In genomic region chr1:206909883-206910318, GRCh38 we compare ENCODE assay signal across 9 cellular contexts. TPM values are rescaled to one million over a fixed set of nuclear protein-coding genes. Genes with fewer than 3 reads are reported as not detected.
DNase-seq lines count a peak whose midpoint lies in the region; ATAC-seq and TF ChIP-seq lines count a peak whose summit lies in the region.
"Had no signal": no experiment of that assay in that cellular context is flagged by ENCODE, and none has a peak within 500 bp of the region (broad histone marks: within the 10 kb centered on the region; RNA-seq: fewer than 3 reads in every experiment).

No MANE protein-coding gene starts in this region.

- no CpG with 5 or more reads among the region's 14 CpGs for WGBS in H9 (ENCODE audit: extremely low coverage, insufficient read length, low lambda C conversion rate)

- H2BK12ac ChIP-seq in H9 (ENCODE audit: insufficient read length, low read depth, low read length): no peak overlapping the region

- H3K23ac ChIP-seq in H9 (ENCODE audit: insufficient read length, low read depth, low read length): no peak overlapping the region

- no peak overlapping the region for H3K9ac ChIP-seq in H9 (ENCODE audit: extremely low read depth, insufficient read length, low read length)

- TF ChIP-seq POLR2A in gastrocnemius medialis (IDR thresholded peaks at IDR 0.05): no peak

- no peaks in the 10 kb centered on the region for H3K36me3 ChIP-seq in gastrocnemius medialis

- no peaks in the 10 kb centered on the region for H3K79me1 ChIP-seq in H9 (ENCODE audit: insufficient read depth, low read depth, low read length, poor library complexity, severe bottlenecking)

- H2BK15ac ChIP-seq in H9 (ENCODE audit: low read depth, low read length): no peak overlapping the region

- no peaks in the 10 kb centered on the region for H3K79me2 ChIP-seq in H9 (ENCODE audit: insufficient read depth, low read length)

- in situ Hi-C loops in gastrocnemius medialis (cut with MboI; ENCODE audit: low sequenced_read_pairs in 4 of 4): loop anchor here (5.0 to 10.0 kb wide), 7 partner anchors 45 to 278 kb away; partner anchors contain the start of genes IL20 (in 4 of the 4) and DYRK3 (in 2 of the 4)

- H4K5ac ChIP-seq in H9 (ENCODE audit: insufficient read length, low read depth, low read length): no peak overlapping the region

- no peak overlapping the region; a peak in 1 of 7 replicates for H3K27ac Mint-ChIP-seq in H9
- H3K27ac Mint-ChIP-seq in activated T-cell treated with anti-CD3 and anti-CD28 coated beads, Interleukin-2, amount 50 U/mL, for 72 hours: no peak overlapping the region
- H3K27ac Mint-ChIP-seq: natural killer cell treated with Interleukin-12 subunit alpha and Interleukin-12 subunit beta and Interleukin-15 and Interleukin-18, amount 100 ng/mL, for 72 hours had no signal

- no peak overlapping the region for H3T11ph ChIP-seq in H9 (ENCODE audit: low read length)

- H2BK20ac ChIP-seq in H9 (ENCODE audit: low read depth, low read length, poor library complexity, severe bottlenecking): no peak overlapping the region

- H4K8ac ChIP-seq in H9 (replicated peaks; ENCODE audit: insufficient read length, low read depth, low read length): no peak overlapping the region

- H3K27me3 ChIP-seq in H9 (ENCODE audit: insufficient read depth, low read length) (peaks cover 11% of the 10 kb centered on the region; the same call in 1 of the 2 replicates), gastrocnemius medialis (peaks cover 0 to 4% (median 0%) of the 10 kb centered on the region in 3 donors)

- no peak overlapping the region for H2AFZ ChIP-seq in H9 (ENCODE audit: low read length)

- H3K27me3 Mint-ChIP-seq in H9 (ENCODE audit: low read depth): peaks cover 70% of the 10 kb centered on the region
- no peaks in the 10 kb centered on the region for H3K27me3 Mint-ChIP-seq in activated T-cell treated with anti-CD3 and anti-CD28 coated beads, Interleukin-2, amount 50 U/mL, for 72 hours (ENCODE audit: low read depth)
- H3K27me3 Mint-ChIP-seq: natural killer cell treated with Interleukin-12 subunit alpha and Interleukin-12 subunit beta and Interleukin-15 and Interleukin-18, amount 100 ng/mL, for 72 hours had no signal

- no peak for ATAC-seq in activated T-cell treated with anti-CD3 and anti-CD28 coated beads, Interleukin-2, amount 50 U/mL, for 72 hours (replicated peaks in 1 of 2)
- ATAC-seq in left ventricle myocardium superior (peak; percentile 39), gastrocnemius medialis (peak in 1 of 2 donors; percentile 27), HG02970 (IDR thresholded peaks at IDR 0.05; ENCODE audit: low FRiP score, unreplicated experiment) (no peak)

- no peak overlapping the region for H3K14ac ChIP-seq in H9 (ENCODE audit: insufficient read depth, low read length)

- no peaks in the 10 kb centered on the region; a peak in 1 of 7 replicates for H3K36me3 Mint-ChIP-seq in H9 (ENCODE audit: insufficient read depth in 1 of 3, low read depth in 3 of 3)
- H3K36me3 Mint-ChIP-seq in activated T-cell treated with anti-CD3 and anti-CD28 coated beads, Interleukin-2, amount 50 U/mL, for 72 hours (ENCODE audit: insufficient read depth in 2 of 2): peaks cover 6 to 13% of the 10 kb centered on the region in 2 donors
- H3K36me3 Mint-ChIP-seq: natural killer cell treated with Interleukin-12 subunit alpha and Interleukin-12 subunit beta and Interleukin-15 and Interleukin-18, amount 100 ng/mL, for 72 hours had no signal

- H3K27ac ChIP-seq in H9 (ENCODE audit: insufficient read length, low read depth, low read length) (no peak overlapping the region), gastrocnemius medialis (peak overlapping the region; percentile 65 to 85 (median 75))

- H3K4me1 Mint-ChIP-seq in H9: peaks cover 5 to 20% of the 10 kb centered on the region in 2 experiments
- peaks cover 83% of the 10 kb centered on the region for H3K4me1 Mint-ChIP-seq in activated T-cell treated with anti-CD3 and anti-CD28 coated beads, Interleukin-2, amount 50 U/mL, for 72 hours (ENCODE audit: low read depth)

- no peaks in the 10 kb centered on the region for H4K20me1 ChIP-seq in H9 (ENCODE audit: control insufficient read depth, insufficient read depth, insufficient read length)

- H3K4ac ChIP-seq in H9 (ENCODE audit: low read depth, low read length): no peak overlapping the region

- H3K18ac ChIP-seq in H9 (ENCODE audit: insufficient read length, low read depth, low read length): no peak overlapping the region

- H3K9me3 Mint-ChIP-seq in H9: no peaks in the 10 kb centered on the region; a peak in 1 of 5 replicates
- no peaks in the 10 kb centered on the region for H3K9me3 Mint-ChIP-seq in activated T-cell treated with anti-CD3 and anti-CD28 coated beads, Interleukin-2, amount 50 U/mL, for 72 hours
- H3K9me3 Mint-ChIP-seq: natural killer cell treated with Interleukin-12 subunit alpha and Interleukin-12 subunit beta and Interleukin-15 and Interleukin-18, amount 100 ng/mL, for 72 hours had no signal

- H2AK5ac ChIP-seq in H9 (ENCODE audit: insufficient read length, low read length): no peak overlapping the region

- peak overlapping the region; percentile 54 to 60 (median 56) for H3K4me3 ChIP-seq in gastrocnemius medialis

- H3K4me1 ChIP-seq in H9 (ENCODE audit: insufficient read depth, low read length) (0 out of 2 replicates have a peak, but pooled peaks cover 3% of the 10 kb centered on the region), gastrocnemius medialis (peaks cover 20 to 23% of the 10 kb centered on the region in 2 donors)

- peak overlapping the region; percentile 92 for H3K4me2 ChIP-seq in H9 (ENCODE audit: insufficient read depth, insufficient read length, low read length)

- H3K9me3 ChIP-seq in H9 (ENCODE audit: control insufficient read depth, low read depth, low read length): no peaks in the 10 kb centered on the region
- H3K9me3 ChIP-seq in gastrocnemius medialis: no peaks in the 10 kb centered on the region

- H4K91ac ChIP-seq in H9 (ENCODE audit: insufficient read length, low read depth, low read length): no peak overlapping the region

- H3K23me2 ChIP-seq in H9 (ENCODE audit: insufficient read length, low read depth, low read length, poor library complexity, severe bottlenecking): peaks cover 6% of the 10 kb centered on the region

- intact Hi-C loops in left ventricle myocardium superior (cut with micrococcal nuclease): loop anchor here (5.0 kb wide), 2 partner anchors 183 to 278 kb away; no protein-coding TSS in a partner anchor
- intact Hi-C loops in gastrocnemius medialis (cut with DNase I; ENCODE audit: low total_unique reads): loop anchor here (2.0 to 10.0 kb wide), 5 partner anchors 17 to 902 kb away; partner anchors contain the start of genes PFKFB2 and YOD1

- H2BK5ac ChIP-seq in H9 (ENCODE audit: insufficient read length, low read length): no peak overlapping the region

- H3K56ac ChIP-seq in H9 (ENCODE audit: insufficient read length, low read depth, low read length): no peak overlapping the region

- DNase-seq in H9: no peak
- DNase-seq in activated T-cell treated with anti-CD3 and anti-CD28 coated beads, Interleukin-2, amount 50 U/mL, for 72 hours: no peak
- no peak for DNase-seq in left ventricle myocardium superior
- peak in 1 of 2 donors; percentile 44 for DNase-seq in gastrocnemius medialis
- DNase-seq in NCI-H774 (lab: John Stamatoyannopoulos, UW): no peak
- DNase-seq in GM10266 (ENCODE audit: extremely low spot score): no peak
- DNase-seq in RKO (ENCODE audit: low spot score): no peak

- TF ChIP-seq CTCF in H9 (conservative IDR thresholded peaks at IDR 0.05) (no peak), gastrocnemius medialis (IDR thresholded peaks at IDR 0.05 in 4 of 5, conservative IDR thresholded peaks at IDR 0.05 in 1 of 5) (no peak), GM10266 (IDR thresholded peaks at IDR 0.05; ENCODE audit: control insufficient read depth, insufficient read depth, low read depth, missing control alignments) (no peak)

- H2BK120ac ChIP-seq in H9 (ENCODE audit: low read depth, low read length, poor library complexity, severe bottlenecking): no peak overlapping the region

- peak overlapping the region; percentile 66 to 79 for H3K4me3 Mint-ChIP-seq in H9
- peak overlapping the region; percentile 50 to 62 for H3K4me3 Mint-ChIP-seq in activated T-cell treated with anti-CD3 and anti-CD28 coated beads, Interleukin-2, amount 50 U/mL, for 72 hours

RNA-seq across cellular contexts. Expression of gene FCMR, which starts 11.8 kb away (rescaled TPM):
- total RNA-seq in H9 (2021) (not detected in 2 replicates), left ventricle myocardium superior (6.2 TPM), gastrocnemius medialis (10 to 100 TPM in 1 of 4 donors, 1 to 10 TPM in 3; 2.1 to 10.2 (median 4.7) TPM)
- 10 to 100 TPM; 47.3 to 50.3 TPM for total RNA-seq in activated T-cell treated with anti-CD3 and anti-CD28 coated beads, Interleukin-2, amount 50 U/mL, for 72 hours

RNA-seq across cellular contexts. Expression of gene IL24, which starts 12.7 kb away (rescaled TPM):
- not detected in 2 replicates for total RNA-seq in H9 (2021)
- 1 to 10 TPM; 3.9 to 5.2 TPM for total RNA-seq in activated T-cell treated with anti-CD3 and anti-CD28 coated beads, Interleukin-2, amount 50 U/mL, for 72 hours
- total RNA-seq in left ventricle myocardium superior: not detected
- total RNA-seq in gastrocnemius medialis: not detected
- total RNA-seq: natural killer cell treated with Interleukin-12 subunit alpha and Interleukin-12 subunit beta and Interleukin-15 and Interleukin-18, amount 100 ng/mL, for 72 hours had no signal

RNA-seq across cellular contexts. Expression of gene PIGR, which starts 36.4 kb away (rescaled TPM):
- total RNA-seq in H9 (2021) (not detected in 2 replicates), left ventricle myocardium superior (not detected), gastrocnemius medialis (10 to 100 TPM in 1 of 4 donors, under 1 TPM in 2, not detected in 1; 0.10 to 28.4 (median 0.11) TPM)
- total RNA-seq in activated T-cell treated with anti-CD3 and anti-CD28 coated beads, Interleukin-2, amount 50 U/mL, for 72 hours: under 1 TPM in 1 of 2 donors, not detected in 1; 0.12 TPM

RNA-seq across cellular contexts. Expression of gene IL20, which starts 44.5 kb away (rescaled TPM):
- not detected in 2 replicates for total RNA-seq in H9 (2021)
- total RNA-seq in activated T-cell treated with anti-CD3 and anti-CD28 coated beads, Interleukin-2, amount 50 U/mL, for 72 hours: under 1 TPM in 1 of 2 donors, not detected in 1; 0.28 TPM
- not detected for total RNA-seq in left ventricle myocardium superior
- total RNA-seq in gastrocnemius medialis: not detected
- total RNA-seq: natural killer cell treated with Interleukin-12 subunit alpha and Interleukin-12 subunit beta and Interleukin-15 and Interleukin-18, amount 100 ng/mL, for 72 hours had no signal
